In genomic region chr19:11507370-11508078, GRCh38 we compare ENCODE assay signal across 16 cellular contexts. TPM values are rescaled to one million over a fixed set of nuclear protein-coding genes. Genes with fewer than 3 reads are reported as not detected.
A peak's percentile ranks its signal among the peaks of the same experiment; 100 is the strongest.
DNase-seq lines count a peak whose midpoint lies in the region; ATAC-seq and TF ChIP-seq lines count a peak whose summit lies in the region.
"Had no signal": no experiment of that assay in that cellular context is flagged by ENCODE, and none has a peak within 500 bp of the region (broad histone marks: within the 10 kb centered on the region; RNA-seq: fewer than 3 reads in every experiment).

No MANE protein-coding gene starts in this region.

- no peaks in the 10 kb centered on the region for H3K27me3 ChIP-seq in CD4-positive, CD25-positive, alpha-beta regulatory T cell (ENCODE audit: control insufficient read depth, insufficient read depth, low read length)
- no peaks in the 10 kb centered on the region for H3K27me3 ChIP-seq in Caco-2 (replicated peaks; ENCODE audit: control insufficient read depth, insufficient read depth, low read length)
- no peaks in the 10 kb centered on the region for H3K27me3 ChIP-seq in foreskin keratinocyte
- H3K27me3 ChIP-seq: BLaER1, MG63 had no signal

- peaks cover 3 to 23% (median 15%) of the 10 kb centered on the region in 4 donors for H3K4me1 Mint-ChIP-seq in CD4-positive, CD25-positive, alpha-beta regulatory T cell
- H3K4me1 Mint-ChIP-seq in Caco-2 (ENCODE audit: low read depth, unreplicated experiment) (peaks cover 7% of the 10 kb centered on the region), T-helper 17 cell (peaks cover 14% of the 10 kb centered on the region), memory B cell (peaks cover 16% of the 10 kb centered on the region)

- H3K9me3 ChIP-seq in CD4-positive, CD25-positive, alpha-beta regulatory T cell (ENCODE audit: control insufficient read depth in 2 of 2, low read length in 2 of 2): no peaks in the 10 kb centered on the region
- H3K9me3 ChIP-seq in Caco-2 (no peaks in the 10 kb centered on the region), T-helper 17 cell (ENCODE audit: control insufficient read depth, low read length, poor library complexity, severe bottlenecking) (no peaks in the 10 kb centered on the region)
- H3K9me3 ChIP-seq: BLaER1, MG63, thoracic aorta had no signal

- no peak for ATAC-seq in CD4-positive, CD25-positive, alpha-beta regulatory T cell (ENCODE audit: low read depth in 2 of 2)
- no peak for ATAC-seq in T-helper 17 cell
- no peak for ATAC-seq in memory B cell (ENCODE audit: low read depth)
- no peak for ATAC-seq in GM19351 (IDR thresholded peaks at IDR 0.05; ENCODE audit: unreplicated experiment)
- ATAC-seq in foreskin keratinocyte: no peak
- no peak for ATAC-seq in GM19467 (IDR thresholded peaks at IDR 0.05; ENCODE audit: unreplicated experiment)
- ATAC-seq: right cardiac atrium had no signal

- H3K27ac Mint-ChIP-seq in CD4-positive, CD25-positive, alpha-beta regulatory T cell: peak overlapping the region in 1 of 3 donors; percentile 38
- H3K27ac Mint-ChIP-seq in Caco-2 (ENCODE audit: unreplicated experiment) (peak overlapping the region; percentile 95), T-helper 17 cell (peak overlapping the region; percentile 39), memory B cell (no peak overlapping the region)

- no peak overlapping the region for H3K27ac ChIP-seq in CD4-positive, CD25-positive, alpha-beta regulatory T cell (ENCODE audit: insufficient read depth, low read length, poor library complexity, severe bottlenecking)
- no peak overlapping the region for H3K27ac ChIP-seq in foreskin keratinocyte
- H3K27ac ChIP-seq: BLaER1, epithelial cell of prostate, thoracic aorta had no signal

- peak overlapping the region; percentile 39 to 89 (median 58) for H3K4me3 Mint-ChIP-seq in CD4-positive, CD25-positive, alpha-beta regulatory T cell
- H3K4me3 Mint-ChIP-seq in Caco-2 (ENCODE audit: unreplicated experiment): peak overlapping the region; percentile 81
- H3K4me3 Mint-ChIP-seq in T-helper 17 cell: peak overlapping the region; percentile 5
- peak overlapping the region; percentile 69 for H3K4me3 Mint-ChIP-seq in memory B cell

- POLR2A ChIA-PET in Caco-2 (lab: Charles Lee): no interaction called here

- peaks cover 5% of the 10 kb centered on the region for H3K27me3 Mint-ChIP-seq in CD4-positive, CD25-positive, alpha-beta regulatory T cell
- H3K27me3 Mint-ChIP-seq in Caco-2 (ENCODE audit: insufficient read depth, unreplicated experiment) (no peaks in the 10 kb centered on the region), T-helper 17 cell (no peaks in the 10 kb centered on the region), memory B cell (no peaks in the 10 kb centered on the region)

- TF ChIP-seq CTCF in Caco-2 (IDR thresholded peaks at IDR 0.05; ENCODE audit: insufficient read depth in 1 of 2, low read depth in 1 of 2, low read length in 1 of 2, severe bottlenecking in 1 of 2, unreplicated experiment in 1 of 2): no peak
- no peak for TF ChIP-seq CTCF in foreskin keratinocyte (conservative IDR thresholded peaks at IDR 0.05)

- no peak overlapping the region for H3K4me3 ChIP-seq in CD4-positive, CD25-positive, alpha-beta regulatory T cell (ENCODE audit: low read depth, low read length)
- H3K4me3 ChIP-seq in Caco-2 (ENCODE audit: low read depth, low read length): no peak overlapping the region
- H3K4me3 ChIP-seq: BLaER1, MG63, thoracic aorta had no signal

- peaks cover 9% of the 10 kb centered on the region for H3K36me3 ChIP-seq in CD4-positive, CD25-positive, alpha-beta regulatory T cell (ENCODE audit: control insufficient read depth, insufficient read depth, low read length)
- no peaks in the 10 kb centered on the region; the same call in 1 of the 2 replicates for H3K36me3 ChIP-seq in Caco-2 (ENCODE audit: control insufficient read depth, insufficient read depth, low read length)

- DNase-seq in CD4-positive, CD25-positive, alpha-beta regulatory T cell: no peak
- DNase-seq in Caco-2: no peak
- DNase-seq in T-helper 17 cell: no peak
- DNase-seq in memory B cell (ENCODE audit: low spot score in 2 of 2): no peak
- no peak for DNase-seq in foreskin keratinocyte
- DNase-seq: EL, MG63, NCI-H2029 treated with DMSO at 0.1 percent for 48 hours, NCI-H526 treated with DMSO at 0.1 percent for 48 hours, right cardiac atrium had no signal

- H3K9me3 Mint-ChIP-seq in CD4-positive, CD25-positive, alpha-beta regulatory T cell: no peaks in the 10 kb centered on the region
- H3K9me3 Mint-ChIP-seq in Caco-2 (ENCODE audit: unreplicated experiment) (no peaks in the 10 kb centered on the region), memory B cell (no peaks in the 10 kb centered on the region)

- H3K36me3 Mint-ChIP-seq in CD4-positive, CD25-positive, alpha-beta regulatory T cell: peaks cover 11% of the 10 kb centered on the region
- H3K36me3 Mint-ChIP-seq in Caco-2 (ENCODE audit: insufficient read depth, unreplicated experiment) (peaks cover 49% of the 10 kb centered on the region), T-helper 17 cell (ENCODE audit: low read depth) (peaks cover 3% of the 10 kb centered on the region), memory B cell (peaks cover 11% of the 10 kb centered on the region)

- peaks cover 16% of the 10 kb centered on the region for H3K4me1 ChIP-seq in CD4-positive, CD25-positive, alpha-beta regulatory T cell (ENCODE audit: control insufficient read depth, insufficient read depth, low read length, poor library complexity, severe bottlenecking)
- peaks cover 11% of the 10 kb centered on the region; the same call in 1 of the 2 replicates for H3K4me1 ChIP-seq in Caco-2
- no peaks in the 10 kb centered on the region for H3K4me1 ChIP-seq in foreskin keratinocyte

- intact Hi-C loops in Caco-2 (cut with micrococcal nuclease; ENCODE audit: unreplicated experiment): no loop called here

- CTCF ChIA-PET in Caco-2 (lab: Charles Lee): no interaction called here

- no TSS peak for BruUV-seq in Caco-2 (replicated peaks; lab: Mats Ljungman, UMichigan)

RNA-seq across cellular contexts. Expression of gene ZNF653, which starts 1.9 kb away (rescaled TPM):
- 12.2 TPM for total RNA-seq in CD4-positive, CD25-positive, alpha-beta regulatory T cell
- polyA plus RNA-seq in CD4-positive, CD25-positive, alpha-beta regulatory T cell: 1 to 10 TPM; 1.3 to 2.9 (median 2.6) TPM
- 6.1 and 8.9 TPM in 2 replicates for total RNA-seq in Caco-2 (2022)
- total RNA-seq in T-helper 17 cell: 10 to 100 TPM; 15.3 to 15.6 TPM
- total RNA-seq in foreskin keratinocyte: 4.0 and 4.5 TPM in 2 replicates
- 3.0 and 4.2 TPM in 2 replicates for polyA plus RNA-seq in foreskin keratinocyte

RNA-seq across cellular contexts. Expression of gene ECSIT, which starts 21.4 kb away (rescaled TPM):
- 39.3 TPM for total RNA-seq in CD4-positive, CD25-positive, alpha-beta regulatory T cell
- 10 to 100 TPM; 27.3 to 39.2 (median 36.1) TPM for polyA plus RNA-seq in CD4-positive, CD25-positive, alpha-beta regulatory T cell
- total RNA-seq in Caco-2 (2022): 39.8 and 44.8 TPM in 2 replicates
- total RNA-seq in T-helper 17 cell: 10 to 100 TPM; 22.6 to 23.9 TPM
- 28.6 and 29.9 TPM in 2 replicates for total RNA-seq in foreskin keratinocyte
- polyA plus RNA-seq in foreskin keratinocyte: 37.0 and 40.6 TPM in 2 replicates

RNA-seq across cellular contexts. Expression of gene ELAVL3, which starts 26.7 kb away (rescaled TPM):
- not detected for total RNA-seq in CD4-positive, CD25-positive, alpha-beta regulatory T cell
- not detected for polyA plus RNA-seq in CD4-positive, CD25-positive, alpha-beta regulatory T cell
- total RNA-seq in Caco-2 (2022): not detected in 2 replicates
- total RNA-seq in T-helper 17 cell: under 1 TPM in 1 of 2 donors, not detected in 1; 0.26 TPM
- not detected in 2 replicates for total RNA-seq in foreskin keratinocyte
- not detected in 2 replicates for polyA plus RNA-seq in foreskin keratinocyte
- total RNA-seq: lung microvascular endothelial cell, right cardiac atrium, thoracic aorta had no signal

RNA-seq across cellular contexts. Expression of gene CNN1, which starts 31.1 kb away (rescaled TPM):
- total RNA-seq in CD4-positive, CD25-positive, alpha-beta regulatory T cell: not detected
- not detected for polyA plus RNA-seq in CD4-positive, CD25-positive, alpha-beta regulatory T cell
- total RNA-seq in Caco-2 (2022) (0.54 and 0.84 TPM in 2 replicates), T-helper 17 cell (1 to 10 TPM in 1 of 2 donors, not detected in 1; 2.6 TPM), foreskin keratinocyte (not detected in 2 replicates)
- 0.03 TPM in 1 of 2 replicates, not detected in the other for polyA plus RNA-seq in foreskin keratinocyte

RNA-seq across cellular contexts. Expression of gene ELOF1, which starts 51.5 kb away (rescaled TPM):
- total RNA-seq in CD4-positive, CD25-positive, alpha-beta regulatory T cell: 48.9 TPM
- 100 to 1,000 TPM; 105 to 113 (median 108) TPM for polyA plus RNA-seq in CD4-positive, CD25-positive, alpha-beta regulatory T cell
- total RNA-seq in Caco-2 (2022) (48.5 and 49.4 TPM in 2 replicates), T-helper 17 cell (10 to 100 TPM; 33.9 to 40.6 TPM), foreskin keratinocyte (79.1 and 83.8 TPM in 2 replicates)
- 115 and 118 TPM in 2 replicates for polyA plus RNA-seq in foreskin keratinocyte

Comparison
In these comparisons a context has a peak if more than half of its experiments do, and no peak if none do; other contexts are left out.
1. H3K4me3 Mint-ChIP-seq: peak in every context shown above with its lines; median percentile 81 in Caco-2; 69 in memory B cell; 58 in CD4-positive, CD25-positive, alpha-beta regulatory T cell; 5 in T-helper 17 cell.